ENCODE assay signal across 13 cellular contexts in the genomic region with DNA sequence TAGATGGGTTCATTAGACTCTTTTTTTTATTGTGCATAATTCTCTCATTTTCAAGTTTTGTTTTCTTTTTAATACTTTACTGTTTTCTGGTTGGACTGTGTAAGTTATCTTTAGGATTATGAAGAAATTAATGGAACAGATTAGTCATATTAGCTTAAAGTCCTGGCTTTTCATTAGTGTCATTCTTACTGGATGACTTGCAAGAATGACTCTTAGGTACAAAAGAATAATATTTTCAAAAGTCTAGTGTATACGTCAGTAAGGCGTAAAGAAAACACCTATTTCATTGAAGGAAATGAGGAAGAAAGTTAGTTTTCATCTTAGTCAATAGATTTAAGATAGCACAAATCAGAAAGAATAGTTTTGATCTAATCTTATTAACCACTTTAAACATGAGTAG. TPM values are rescaled to one million over a fixed set of nuclear protein-coding genes. Genes with fewer than 3 reads are reported as not detected.
DNase-seq lines count a peak whose midpoint lies in the region; ATAC-seq, FAIRE-seq and TF ChIP-seq lines count a peak whose summit lies in the region.
"Had no signal": no experiment of that assay in that cellular context is flagged by ENCODE, and none has a peak within 500 bp of the region (broad histone marks: within the 10 kb centered on the region; RNA-seq: fewer than 3 reads in every experiment).

No MANE protein-coding gene starts in this region.

- peak overlapping the region; percentile 54 for H3K9ac ChIP-seq in endothelial cell of umbilical vein (replicated peaks; ENCODE audit: extremely low read depth, insufficient read depth, low read length)
- peak overlapping the region; percentile 62 for H3K9ac ChIP-seq in skeletal muscle satellite cell (ENCODE audit: low read depth, low read length)

- no peak for DNase-seq in activated CD4-positive, alpha-beta T cell treated with anti-CD3 and anti-CD28 coated beads for 36 hours
- DNase-seq in activated CD4-positive, alpha-beta T cell treated with anti-CD3 and anti-CD28 coated beads, Interleukin-2, amount 50 U/mL, for 1 hour = no peak
- DNase-seq in T-helper 2 cell treated with Interferon-gamma antibody and Interleukin-4, amounts not matched to agents 5 μg/mL and 100 μg/mL, for 36 hours (ENCODE audit: low spot score) = no peak
- peak; percentile 60 for DNase-seq in endothelial cell of umbilical vein (ENCODE audit: low read depth, low spot score)
- no peak for DNase-seq in adrenal gland
- no peak for DNase-seq in GM23338 (ENCODE audit: low spot score)
- DNase-seq in mucosa of gallbladder (ENCODE audit: low spot score) = no peak
- DNase-seq: hypothalamus, MG63, NCI-H345, testis had no signal

- H3K79me2 ChIP-seq in endothelial cell of umbilical vein (ENCODE audit: control insufficient read depth, insufficient read depth, low read length) (peaks cover 100% of the 10 kb centered on the region), GM23338 (replicated peaks; ENCODE audit: insufficient read depth) (peaks cover 99% of the 10 kb centered on the region)

- no peak for FAIRE-seq in endothelial cell of umbilical vein (lab: Jason Lieb, UNC)

- no peaks in the 10 kb centered on the region for H3K27me3 ChIP-seq in endothelial cell of umbilical vein (ENCODE audit: control insufficient read depth in 2 of 2, insufficient read depth in 2 of 2, low read length in 2 of 2)
- no peaks in the 10 kb centered on the region for H3K27me3 ChIP-seq in skeletal muscle satellite cell (ENCODE audit: control insufficient read depth, insufficient read depth, low read length)
- H3K27me3 ChIP-seq in adrenal gland = no peaks in the 10 kb centered on the region
- H3K27me3 ChIP-seq in GM23338 (ENCODE audit: insufficient read depth) = no peaks in the 10 kb centered on the region
- H3K27me3 ChIP-seq: MG63, testis had no signal

- no peaks in the 10 kb centered on the region for H3K9me3 Mint-ChIP-seq in activated CD4-positive, alpha-beta T cell treated with anti-CD3 and anti-CD28 coated beads for 36 hours (ENCODE audit: low read depth)
- no peaks in the 10 kb centered on the region for H3K9me3 Mint-ChIP-seq in T-helper 2 cell treated with Interferon-gamma antibody and Interleukin-4, amounts not matched to agents 5 μg/mL and 100 μg/mL, for 36 hours
- no peaks in the 10 kb centered on the region for H3K9me3 Mint-ChIP-seq in GM23338

- no peaks in the 10 kb centered on the region for H3K9me2 ChIP-seq in GM23338 (ENCODE audit: insufficient read depth)

- peak; percentile 30 for ATAC-seq in activated CD4-positive, alpha-beta T cell treated with anti-CD3 and anti-CD28 coated beads for 36 hours
- no peak for ATAC-seq in GM23338
- ATAC-seq: Panc1 had no signal

- 77 to 83% (median 79%) methylated on average over 2 of the region's 2 CpGs for whole genome bisulfite sequencing in adrenal gland, 4 donors

- no peak overlapping the region for H3K4me3 Mint-ChIP-seq in activated CD4-positive, alpha-beta T cell treated with anti-CD3 and anti-CD28 coated beads for 36 hours
- peak overlapping the region; percentile 8 for H3K4me3 Mint-ChIP-seq in T-helper 2 cell treated with Interferon-gamma antibody and Interleukin-4, amounts not matched to agents 5 μg/mL and 100 μg/mL, for 36 hours
- no peak overlapping the region for H3K4me3 Mint-ChIP-seq in GM23338

- intact Hi-C loops in activated CD4-positive, alpha-beta T cell treated with anti-CD3 and anti-CD28 coated beads for 36 hours (cut with DNase I, micrococcal nuclease) = loop anchor here in 1 of 2 experiments (2.0 kb wide), 1 partner anchor 19 kb away; no protein-coding TSS in a partner anchor
- intact Hi-C loops in endothelial cell of umbilical vein (cut with micrococcal nuclease) (loop anchor here (5.0 kb wide), 2 partner anchors 49 to 134 kb away; no protein-coding TSS in a partner anchor), adrenal gland (cut with DNase I) (no loop called here)

- H3K4me1 ChIP-seq in endothelial cell of umbilical vein (ENCODE audit: control insufficient read depth, extremely low read depth, insufficient read depth, low read length) (peaks cover 25% of the 10 kb centered on the region), skeletal muscle satellite cell (ENCODE audit: control insufficient read depth, insufficient read depth, low read length) (peaks cover 43% of the 10 kb centered on the region), adrenal gland (replicated peaks in 1 of 2) (peaks cover 4 to 34% of the 10 kb centered on the region in 2 donors), GM23338 (ENCODE audit: insufficient read depth) (no peaks in the 10 kb centered on the region)
- H3K4me1 ChIP-seq: testis had no signal

- H3K27ac ChIP-seq in endothelial cell of umbilical vein (ENCODE audit: insufficient read depth, low read depth, low read length) (peak overlapping the region; percentile 87), adrenal gland (peak overlapping the region in 1 of 5 donors; percentile 19), GM23338 (ENCODE audit: low read depth) (no peak overlapping the region)
- H3K27ac ChIP-seq: testis had no signal

- TF ChIP-seq POLR2A in endothelial cell of umbilical vein (IDR thresholded peaks at IDR 0.05; ENCODE audit: low read depth, low read length) (no peak), adrenal gland (IDR thresholded peaks at IDR 0.05) (no peak)

- BruUV-seq in endothelial cell of umbilical vein (replicated peaks; lab: Mats Ljungman, UMichigan) = no TSS peak

- H3K27me3 Mint-ChIP-seq in activated CD4-positive, alpha-beta T cell treated with anti-CD3 and anti-CD28 coated beads for 36 hours = no peaks in the 10 kb centered on the region
- no peaks in the 10 kb centered on the region for H3K27me3 Mint-ChIP-seq in T-helper 2 cell treated with Interferon-gamma antibody and Interleukin-4, amounts not matched to agents 5 μg/mL and 100 μg/mL, for 36 hours (ENCODE audit: low read depth)
- H3K27me3 Mint-ChIP-seq in GM23338 (ENCODE audit: insufficient read depth, low read depth, poor library complexity) = no peaks in the 10 kb centered on the region

- CTCF ChIA-PET in activated CD4-positive, alpha-beta T cell treated with anti-CD3 and anti-CD28 coated beads for 36 hours (lab: Charles Lee) = interaction anchor here (0.6 to 2.1 kb wide), 4 partner anchors 10 to 79 kb away, joined by 3 to 6 read pairs (median 4); no protein-coding TSS in a partner anchor
- CTCF ChIA-PET in endothelial cell of umbilical vein (lab: Charles Lee) = interaction anchor here (1.2 kb wide), 2 partner anchors 11 to 133 kb away, joined by 3 read pairs; no protein-coding TSS in a partner anchor

- no peak overlapping the region for H2AFZ ChIP-seq in endothelial cell of umbilical vein (ENCODE audit: low read depth, low read length)
- H2AFZ ChIP-seq in GM23338 = no peak overlapping the region

- TF ChIP-seq CTCF in endothelial cell of umbilical vein (IDR thresholded peaks at IDR 0.05; ENCODE audit: extremely low read depth in 1 of 2, insufficient read depth in 1 of 2, low read depth in 1 of 2, low read length in 2 of 2) = no peak
- no peak for TF ChIP-seq CTCF in adrenal gland (IDR thresholded peaks at IDR 0.05)
- no peak for TF ChIP-seq CTCF in GM23338 (conservative IDR thresholded peaks at IDR 0.05; ENCODE audit: low read depth in 2 of 2)

- H3K4me3 ChIP-seq in endothelial cell of umbilical vein (replicated peaks in 1 of 3; ENCODE audit: insufficient read depth in 1 of 3, low read depth in 1 of 3, low read length in 3 of 3) (no peak overlapping the region), skeletal muscle satellite cell (ENCODE audit: low read length) (peak overlapping the region; percentile 44), adrenal gland (no peak overlapping the region), GM23338 (no peak overlapping the region)
- H3K4me3 ChIP-seq: MG63, testis had no signal

- no peaks in the 10 kb centered on the region for H3K9me1 ChIP-seq in endothelial cell of umbilical vein (replicated peaks; ENCODE audit: control insufficient read depth, extremely low read depth, insufficient read depth, low read length)

- peaks cover 3 to 14% of the 10 kb centered on the region in 2 experiments for H3K36me3 ChIP-seq in endothelial cell of umbilical vein (ENCODE audit: control insufficient read depth in 2 of 2, extremely low read depth in 1 of 2, insufficient read depth in 2 of 2, low read length in 2 of 2)
- H3K36me3 ChIP-seq in skeletal muscle satellite cell (ENCODE audit: insufficient read depth, low read length) = peaks cover 36% of the 10 kb centered on the region
- no peaks in the 10 kb centered on the region for H3K36me3 ChIP-seq in adrenal gland (replicated peaks in 1 of 2)
- no peaks in the 10 kb centered on the region for H3K36me3 ChIP-seq in GM23338 (ENCODE audit: insufficient read depth)
- H3K36me3 ChIP-seq: MG63 had no signal

- peak overlapping the region; percentile 68 for H3K27ac Mint-ChIP-seq in activated CD4-positive, alpha-beta T cell treated with anti-CD3 and anti-CD28 coated beads for 36 hours
- peak overlapping the region; percentile 68 for H3K27ac Mint-ChIP-seq in T-helper 2 cell treated with Interferon-gamma antibody and Interleukin-4, amounts not matched to agents 5 μg/mL and 100 μg/mL, for 36 hours
- H3K27ac Mint-ChIP-seq in GM23338 = no peak overlapping the region

- peaks cover 10% of the 10 kb centered on the region for H4K20me1 ChIP-seq in endothelial cell of umbilical vein (replicated peaks; ENCODE audit: control insufficient read depth, extremely low read depth, insufficient read depth, low read length)
- peaks cover 20% of the 10 kb centered on the region; the same call in 1 of the 2 replicates for H4K20me1 ChIP-seq in GM23338 (replicated peaks; ENCODE audit: insufficient read depth)

- H3K9me3 ChIP-seq in endothelial cell of umbilical vein (replicated peaks; ENCODE audit: control insufficient read depth, insufficient read depth, low read length) (no peaks in the 10 kb centered on the region), skeletal muscle satellite cell (replicated peaks; ENCODE audit: low read length) (no peaks in the 10 kb centered on the region), adrenal gland (replicated peaks in 1 of 3) (no peaks in the 10 kb centered on the region)
- H3K9me3 ChIP-seq: MG63, testis had no signal

- POLR2A ChIA-PET in activated CD4-positive, alpha-beta T cell treated with anti-CD3 and anti-CD28 coated beads for 36 hours (lab: Charles Lee) = interaction anchor here (0.6 kb wide), 1 partner anchor 29 kb away, joined by 4 read pairs; no protein-coding TSS in a partner anchor
- POLR2A ChIA-PET in endothelial cell of umbilical vein (lab: Charles Lee) = interaction anchor here (1.4 kb wide), 1 partner anchor 10 kb away, joined by 3 read pairs; no protein-coding TSS in a partner anchor

- no peaks in the 10 kb centered on the region for H3F3A ChIP-seq in GM23338 (replicated peaks; ENCODE audit: low read depth)

- peak overlapping the region; percentile 61 for H3K4me2 ChIP-seq in endothelial cell of umbilical vein (ENCODE audit: insufficient read depth, low read length)
- peak overlapping the region; percentile 59 for H3K4me2 ChIP-seq in skeletal muscle satellite cell (ENCODE audit: low read length)
- H3K4me2 ChIP-seq in GM23338 = no peak overlapping the region

- dilution Hi-C loops in endothelial cell of umbilical vein (cut with MboI; ENCODE audit: extremely low pct_ligation_motif_present, low sequenced_read_pairs) = no loop called here

- H3K4me1 Mint-ChIP-seq in activated CD4-positive, alpha-beta T cell treated with anti-CD3 and anti-CD28 coated beads for 36 hours = peaks cover 66% of the 10 kb centered on the region
- peaks cover 55% of the 10 kb centered on the region for H3K4me1 Mint-ChIP-seq in T-helper 2 cell treated with Interferon-gamma antibody and Interleukin-4, amounts not matched to agents 5 μg/mL and 100 μg/mL, for 36 hours (ENCODE audit: low read depth)
- H3K4me1 Mint-ChIP-seq in GM23338 = peaks cover 8% of the 10 kb centered on the region; the same call in 2 of the 3 replicates

- H3K36me3 Mint-ChIP-seq in activated CD4-positive, alpha-beta T cell treated with anti-CD3 and anti-CD28 coated beads for 36 hours (ENCODE audit: low read depth) = peaks cover 47% of the 10 kb centered on the region
- H3K36me3 Mint-ChIP-seq in T-helper 2 cell treated with Interferon-gamma antibody and Interleukin-4, amounts not matched to agents 5 μg/mL and 100 μg/mL, for 36 hours (ENCODE audit: low read depth) = peaks cover 46% of the 10 kb centered on the region
- H3K36me3 Mint-ChIP-seq in GM23338 (ENCODE audit: low read depth) = no peaks in the 10 kb centered on the region; the same call in 1 of the 3 replicates

RNA-seq across cellular contexts. Expression of a gene that starts 20.4 kb away (rescaled TPM):
- total RNA-seq in activated CD4-positive, alpha-beta T cell treated with anti-CD3 and anti-CD28 coated beads for 36 hours = 10 to 100 TPM; 63.7 to 70.9 TPM
- total RNA-seq in endothelial cell of umbilical vein (101 and 106 TPM in 2 replicates), adrenal gland (10 to 100 TPM; 16.1 to 40.7 (median 29.0) TPM), mucosa of gallbladder (33.3 TPM)
- polyA plus RNA-seq in endothelial cell of umbilical vein (53.9 and 63.5 TPM in 2 replicates), adrenal gland (10 to 100 TPM; 22.5 to 27.1 (median 23.7) TPM), GM23338 (2016; fragmentation: Nextera tagmentation; extraction: Ambion mirVana) (13.3 and 15.1 TPM in 2 replicates)
- polyA plus RNA-seq in endothelial cell of umbilical vein (2011; cell fraction: cytosol; rRNA removed) = 35.5 and 38.6 TPM in 2 replicates
- polyA plus RNA-seq in endothelial cell of umbilical vein (2011; cell fraction: nucleus; rRNA removed) = 358 and 413 TPM in 2 replicates
- 71.1 and 83.1 TPM in 2 replicates for polyA plus RNA-seq in endothelial cell of umbilical vein (2012)
- polyA minus RNA-seq in endothelial cell of umbilical vein = 160 and 174 TPM in 2 replicates
- polyA minus RNA-seq in endothelial cell of umbilical vein (2011; cell fraction: cytosol; rRNA and poly(A)+ RNA removed) = 30.6 TPM
- 399 and 492 TPM in 2 replicates for polyA minus RNA-seq in endothelial cell of umbilical vein (2011; cell fraction: nucleus; rRNA and poly(A)+ RNA removed)
- 60.5 and 62.9 TPM in 2 replicates for total RNA-seq in skeletal muscle satellite cell (2012; rRNA removed)
- total RNA-seq in GM23338 (2014; rRNA removed; shearing (Covaris generic)) = 47.4 and 51.6 TPM in 2 replicates
